Comparison of ENCODE assay signal across 1 cellular context in the genomic region with DNA sequence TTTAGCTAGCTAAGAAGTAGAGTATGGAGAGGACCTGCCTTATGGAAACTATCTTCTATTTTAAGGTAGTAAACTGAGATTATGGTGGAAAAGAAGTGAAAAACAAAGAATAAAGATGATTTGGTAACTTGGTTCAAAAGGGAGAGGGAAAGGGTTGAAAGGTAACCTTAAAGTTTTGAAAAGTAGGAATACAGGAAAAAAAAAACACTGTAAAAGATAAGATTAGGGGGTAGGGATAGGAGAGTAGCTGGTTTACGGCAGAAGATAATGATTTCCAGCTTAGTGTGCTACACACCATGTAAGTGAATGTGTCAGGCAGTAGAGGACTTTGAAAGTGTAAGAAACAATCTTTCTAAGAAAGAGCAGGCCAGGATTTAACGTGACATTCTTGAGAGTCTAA.
TF ChIP-seq lines count a peak whose summit lies in the region.

No MANE protein-coding gene starts in this region.

TF ChIP-seq in SK-N-SH, 30 proteins besides CTCF, POLR2A, EP300 and RAD21 (continued from another document):
- TF ChIP-seq REST (IDR thresholded peaks at IDR 0.05; ENCODE audit: low read depth, low read length), result no peak
- no peak for TF ChIP-seq NRF1 (IDR thresholded peaks at IDR 0.05; ENCODE audit: low read depth, low read length)
- TF ChIP-seq TCF12 (IDR thresholded peaks at IDR 0.05), result no peak
- TF ChIP-seq TAF1 (IDR thresholded peaks at IDR 0.05; ENCODE audit: borderline replicate concordance, low read depth, low read length), result no peak
- no peak for TF ChIP-seq FOXM1 (IDR thresholded peaks at IDR 0.05; ENCODE audit: low read depth)
- TF ChIP-seq YY1 (IDR thresholded peaks at IDR 0.05; ENCODE audit: low read depth), result no peak
- TF ChIP-seq FOXJ3 (CRISPR knock-in tag; IDR thresholded peaks at IDR 0.05), result no peak
- no peak for TF ChIP-seq IRF3 (IDR thresholded peaks at IDR 0.05; ENCODE audit: low read depth, low read length)
- TF ChIP-seq MXI1 (IDR thresholded peaks at IDR 0.05; ENCODE audit: low read depth, low read length), result no peak
- TF ChIP-seq RXRA (IDR thresholded peaks at IDR 0.05; ENCODE audit: borderline replicate concordance, low read depth), result no peak
- no peak for TF ChIP-seq ELF1 (IDR thresholded peaks at IDR 0.05)
- TF ChIP-seq, protein P1, sequence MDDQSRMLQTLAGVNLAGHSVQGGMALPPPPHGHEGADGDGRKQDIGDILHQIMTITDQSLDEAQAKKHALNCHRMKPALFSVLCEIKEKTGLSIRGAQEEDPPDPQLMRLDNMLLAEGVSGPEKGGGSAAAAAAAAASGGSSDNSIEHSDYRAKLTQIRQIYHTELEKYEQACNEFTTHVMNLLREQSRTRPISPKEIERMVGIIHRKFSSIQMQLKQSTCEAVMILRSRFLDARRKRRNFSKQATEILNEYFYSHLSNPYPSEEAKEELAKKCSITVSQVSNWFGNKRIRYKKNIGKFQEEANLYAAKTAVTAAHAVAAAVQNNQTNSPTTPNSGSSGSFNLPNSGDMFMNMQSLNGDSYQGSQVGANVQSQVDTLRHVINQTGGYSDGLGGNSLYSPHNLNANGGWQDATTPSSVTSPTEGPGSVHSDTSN (IDR thresholded peaks at IDR 0.05), result no peak
- no peak for TF ChIP-seq RCOR1 (IDR thresholded peaks at IDR 0.05; ENCODE audit: low read length)
- no peak for TF ChIP-seq GATA2 (CRISPR knock-in tag; IDR thresholded peaks at IDR 0.05)
- no peak for TF ChIP-seq USF2 (IDR thresholded peaks at IDR 0.05; ENCODE audit: borderline replicate concordance, low read depth, low read length)
- TF ChIP-seq EZH2phosphoT487 (IDR thresholded peaks at IDR 0.05; ENCODE audit: borderline replicate concordance, low read depth), result no peak
- TF ChIP-seq, protein P2, sequence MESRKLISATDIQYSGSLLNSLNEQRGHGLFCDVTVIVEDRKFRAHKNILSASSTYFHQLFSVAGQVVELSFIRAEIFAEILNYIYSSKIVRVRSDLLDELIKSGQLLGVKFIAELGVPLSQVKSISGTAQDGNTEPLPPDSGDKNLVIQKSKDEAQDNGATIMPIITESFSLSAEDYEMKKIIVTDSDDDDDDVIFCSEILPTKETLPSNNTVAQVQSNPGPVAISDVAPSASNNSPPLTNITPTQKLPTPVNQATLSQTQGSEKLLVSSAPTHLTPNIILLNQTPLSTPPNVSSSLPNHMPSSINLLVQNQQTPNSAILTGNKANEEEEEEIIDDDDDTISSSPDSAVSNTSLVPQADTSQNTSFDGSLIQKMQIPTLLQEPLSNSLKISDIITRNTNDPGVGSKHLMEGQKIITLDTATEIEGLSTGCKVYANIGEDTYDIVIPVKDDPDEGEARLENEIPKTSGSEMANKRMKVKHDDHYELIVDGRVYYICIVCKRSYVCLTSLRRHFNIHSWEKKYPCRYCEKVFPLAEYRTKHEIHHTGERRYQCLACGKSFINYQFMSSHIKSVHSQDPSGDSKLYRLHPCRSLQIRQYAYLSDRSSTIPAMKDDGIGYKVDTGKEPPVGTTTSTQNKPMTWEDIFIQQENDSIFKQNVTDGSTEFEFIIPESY (IDR thresholded peaks at IDR 0.05; ENCODE audit: borderline replicate concordance, low read depth), result no peak
